ENCODE assay signal across 18 cellular contexts in the genomic region with DNA sequence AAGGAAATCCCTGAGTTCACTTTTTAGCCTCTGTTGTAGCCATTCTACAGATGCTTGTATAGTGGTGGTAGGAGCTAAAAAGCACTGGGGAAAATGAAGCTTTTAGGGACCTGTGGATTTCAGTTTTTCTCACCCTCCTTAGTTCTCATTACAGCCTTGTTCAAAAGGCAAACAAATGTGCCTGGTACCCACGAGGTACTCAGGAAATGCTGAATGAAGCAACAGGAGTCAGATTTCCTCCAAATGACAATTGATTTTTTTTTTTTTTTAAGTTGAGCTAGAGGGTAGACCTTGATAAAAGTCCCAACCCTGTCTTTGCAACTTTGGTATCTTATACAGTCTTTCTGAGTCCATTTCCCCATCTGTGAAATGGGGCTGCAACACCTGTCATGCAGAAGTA. TPM values are rescaled to one million over a fixed set of nuclear protein-coding genes. Genes with fewer than 3 reads are reported as not detected.
DNase-seq lines count a peak whose midpoint lies in the region; ATAC-seq, FAIRE-seq and TF ChIP-seq lines count a peak whose summit lies in the region.
"Had no signal": no experiment of that assay in that cellular context is flagged by ENCODE, and none has a peak within 500 bp of the region (broad histone marks: within the 10 kb centered on the region; RNA-seq: fewer than 3 reads in every experiment).

No MANE protein-coding gene starts in this region.

- H3K23ac ChIP-seq in IMR-90 (ENCODE audit: low read depth, low read length), result no peak overlapping the region

- FAIRE-seq in RCC 7860 (lab: Jason Lieb, UNC), result no peak
- FAIRE-seq: GM12892, GM18507 had no signal

- no peak overlapping the region for H2AK9ac ChIP-seq in IMR-90 (replicated peaks; ENCODE audit: low read depth, low read length, poor library complexity)

- H2BK5ac ChIP-seq in IMR-90 (ENCODE audit: low read depth, low read length, poor library complexity, severe bottlenecking), result no peak overlapping the region

- no peak overlapping the region for H4K91ac ChIP-seq in IMR-90 (ENCODE audit: insufficient read depth, low read depth, low read length)

- H3K9me3 ChIP-seq in IMR-90 (ENCODE audit: control insufficient read depth, insufficient read depth, low read length) (no peaks in the 10 kb centered on the region), thoracic aorta (no peaks in the 10 kb centered on the region)

- no peaks in the 10 kb centered on the region for H4K20me1 ChIP-seq in IMR-90 (ENCODE audit: insufficient read depth, low read length)

- H3K56ac ChIP-seq in IMR-90 (ENCODE audit: extremely low read depth, insufficient read depth, low read length), result no peak overlapping the region

- CTCF ChIA-PET in IMR-90 (lab: Yijun Ruan, JAX), result interaction anchor here (1.0 kb wide), 1 partner anchor 136 kb away, joined by 3 read pairs; no protein-coding TSS in a partner anchor

- H4K8ac ChIP-seq in IMR-90 (ENCODE audit: low read depth in 2 of 2, low read length in 2 of 2), result no peak overlapping the region

- H3K4me2 ChIP-seq in IMR-90 (ENCODE audit: low read depth, low read length), result no peak overlapping the region
- H3K4me2 ChIP-seq: GM23338, PC-9 had no signal

- H3K4me1 ChIP-seq in IMR-90 (ENCODE audit: control insufficient read depth, insufficient read depth, low read length) (peaks cover 8% of the 10 kb centered on the region), thoracic aorta (ENCODE audit: control insufficient read depth in 1 of 2, low read depth in 2 of 2) (peaks cover 14 to 24% of the 10 kb centered on the region in 2 donors)

- intact Hi-C loops in IMR-90 (cut with micrococcal nuclease), result no loop called here

- no TSS peak for BruUV-seq in IMR-90 (replicated peaks; lab: Mats Ljungman, UMichigan)

- H3K36me3 ChIP-seq in IMR-90 (ENCODE audit: control insufficient read depth, insufficient read depth, low read length) (peaks cover 4% of the 10 kb centered on the region; the same call in 1 of the 2 replicates), thoracic aorta (peaks cover 8% of the 10 kb centered on the region)

- no peak overlapping the region for H3K27ac ChIP-seq in IMR-90 (ENCODE audit: insufficient read depth, low read length)
- H3K27ac ChIP-seq in thoracic aorta, result peak overlapping the region; percentile 53 to 80
- H3K27ac ChIP-seq: C4-2B, PC-9 had no signal

- dilution Hi-C loops in IMR-90 (cut with HindIII; ENCODE audit: low sequenced_read_pairs, unreplicated experiment), result no loop called here

- no peak overlapping the region for H3K18ac ChIP-seq in IMR-90 (ENCODE audit: low read depth, low read length)

- H2BK20ac ChIP-seq in IMR-90 (ENCODE audit: low read depth, low read length), result no peak overlapping the region

- H3K4ac ChIP-seq in IMR-90 (ENCODE audit: low read depth, low read length), result 0 out of 2 replicates have a peak overlapping the region, but pooled peaks have one; percentile 1

- no peak overlapping the region for H2AK5ac ChIP-seq in IMR-90 (ENCODE audit: low read depth, low read length)

- H2BK15ac ChIP-seq in IMR-90 (ENCODE audit: low read depth, low read length), result no peak overlapping the region

- TF ChIP-seq POLR2A in IMR-90 (IDR thresholded peaks at IDR 0.05; ENCODE audit: low read depth, low read length), result no peak

- POLR2A ChIA-PET in IMR-90 (lab: Charles Lee; ENCODE audit: unreplicated experiment), result no interaction called here

- TF ChIP-seq CTCF in IMR-90 (conservative IDR thresholded peaks at IDR 0.05; ENCODE audit: low read depth, low read length) (no peak), thoracic aorta (IDR thresholded peaks at IDR 0.05) (no peak)

- DNase-seq in IMR-90 (no peak), NCI-H69 (lab: John Stamatoyannopoulos, UW) (peak; percentile 52), iris pigment epithelial cell (ENCODE audit: low read depth) (peak; percentile 29), thoracic aorta (ENCODE audit: low spot score) (no peak), RCC 7860 (ENCODE audit: low spot score) (no peak)
- DNase-seq: DMS79, Karpas-422, NCI-H1048, NCI-H1436, NCI-H2081, NCI-H510A, PC-9 had no signal

- in situ Hi-C loops in IMR-90 (cut with MboI; ENCODE audit: low sequenced_read_pairs), result no loop called here

- no peak overlapping the region for H3K9ac ChIP-seq in IMR-90 (ENCODE audit: low read depth, low read length)

- H3K14ac ChIP-seq in IMR-90 (replicated peaks; ENCODE audit: low read depth, low read length), result peak overlapping the region; percentile 58; the same call in 1 of the 2 replicates

- H2AFZ ChIP-seq in IMR-90 (replicated peaks; ENCODE audit: low read length, poor library complexity), result no peak overlapping the region
- H2AFZ ChIP-seq: GM23338, PC-9 had no signal

- no peaks in the 10 kb centered on the region; the same call in 1 of the 2 replicates for H3K9me1 ChIP-seq in IMR-90 (ENCODE audit: insufficient read depth, low read length)

- no peak overlapping the region for H2BK120ac ChIP-seq in IMR-90 (ENCODE audit: low read depth, low read length)

- no peak overlapping the region for H4K5ac ChIP-seq in IMR-90 (ENCODE audit: low read depth, low read length)

- no peaks in the 10 kb centered on the region for H3K79me1 ChIP-seq in IMR-90 (ENCODE audit: low read depth in 1 of 2, low read length in 2 of 2)

- no peak for ATAC-seq in IMR-90 (ENCODE audit: low read depth)
- ATAC-seq in thoracic aorta (ENCODE audit: insufficient number of reproducible peaks, low FRiP score, low read depth), result no peak
- no peak for ATAC-seq in HG02981 (IDR thresholded peaks at IDR 0.05; ENCODE audit: unreplicated experiment)
- ATAC-seq in HG03045 (IDR thresholded peaks at IDR 0.05; ENCODE audit: unreplicated experiment), result no peak

- no peak for TF ChIP-seq RAD21 in IMR-90 (IDR thresholded peaks at IDR 0.05; ENCODE audit: low read length)

- WGBS in IMR-90 (ENCODE audit: extremely low coverage in 2 of 2, insufficient read length in 1 of 2), 2 experiments, result no CpG with 5 or more reads among the region's 1 CpG

- H3K27me3 ChIP-seq in IMR-90 (ENCODE audit: control insufficient read depth, insufficient read depth, low read length) (no peaks in the 10 kb centered on the region), thoracic aorta (replicated peaks; ENCODE audit: insufficient read depth) (no peaks in the 10 kb centered on the region)

- H3K4me3 ChIP-seq in IMR-90 (ENCODE audit: insufficient read depth, low read depth, low read length) (no peak overlapping the region), thoracic aorta (no peak overlapping the region)
- H3K4me3 ChIP-seq: GM23338, PC-9 had no signal

TF ChIP-seq in IMR-90, 13 proteins besides CTCF, POLR2A, EP300 and RAD21:
- TF ChIP-seq, protein P1, sequence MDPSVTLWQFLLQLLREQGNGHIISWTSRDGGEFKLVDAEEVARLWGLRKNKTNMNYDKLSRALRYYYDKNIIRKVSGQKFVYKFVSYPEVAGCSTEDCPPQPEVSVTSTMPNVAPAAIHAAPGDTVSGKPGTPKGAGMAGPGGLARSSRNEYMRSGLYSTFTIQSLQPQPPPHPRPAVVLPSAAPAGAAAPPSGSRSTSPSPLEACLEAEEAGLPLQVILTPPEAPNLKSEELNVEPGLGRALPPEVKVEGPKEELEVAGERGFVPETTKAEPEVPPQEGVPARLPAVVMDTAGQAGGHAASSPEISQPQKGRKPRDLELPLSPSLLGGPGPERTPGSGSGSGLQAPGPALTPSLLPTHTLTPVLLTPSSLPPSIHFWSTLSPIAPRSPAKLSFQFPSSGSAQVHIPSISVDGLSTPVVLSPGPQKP (IDR thresholded peaks at IDR 0.05; ENCODE audit: borderline replicate concordance, low read depth, low read length), result no peak
- TF ChIP-seq RFX5 (IDR thresholded peaks at IDR 0.05; ENCODE audit: low read depth, low read length) (no peak), MAFK (IDR thresholded peaks at IDR 0.05; ENCODE audit: low read depth, low read length) (no peak), RCOR1 (IDR thresholded peaks at IDR 0.05; ENCODE audit: insufficient replicate concordance, low read length) (no peak), NFE2L2 (IDR thresholded peaks at IDR 0.05; ENCODE audit: low read depth, low read length) (no peak), CEBPB (IDR thresholded peaks at IDR 0.05; ENCODE audit: low read depth, low read length) (no peak)
- TF ChIP-seq, protein P2, sequence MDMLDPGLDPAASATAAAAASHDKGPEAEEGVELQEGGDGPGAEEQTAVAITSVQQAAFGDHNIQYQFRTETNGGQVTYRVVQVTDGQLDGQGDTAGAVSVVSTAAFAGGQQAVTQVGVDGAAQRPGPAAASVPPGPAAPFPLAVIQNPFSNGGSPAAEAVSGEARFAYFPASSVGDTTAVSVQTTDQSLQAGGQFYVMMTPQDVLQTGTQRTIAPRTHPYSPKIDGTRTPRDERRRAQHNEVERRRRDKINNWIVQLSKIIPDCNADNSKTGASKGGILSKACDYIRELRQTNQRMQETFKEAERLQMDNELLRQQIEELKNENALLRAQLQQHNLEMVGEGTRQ (IDR thresholded peaks at IDR 0.05; ENCODE audit: low read depth, low read length), result no peak

RNA-seq across cellular contexts. Expression of a gene that starts 21.3 kb away (rescaled TPM):
- 0.18 and 0.28 TPM in 2 replicates for total RNA-seq in IMR-90 (2012; rRNA removed)
- polyA plus RNA-seq in IMR-90 (2012; rRNA removed), result 0.19 and 0.38 TPM in 2 replicates
- 0.16 and 0.26 TPM in 2 replicates for polyA plus RNA-seq in IMR-90 (2012; cell fraction: cytosol; rRNA removed)
- polyA plus RNA-seq in IMR-90 (2012; cell fraction: nucleus; rRNA removed; ENCODE audit: low replicate concordance), result 0.10 and 0.66 TPM in 2 replicates
- 10 to 100 TPM; 44.0 to 77.6 TPM for total RNA-seq in thoracic aorta

Comparison
In these comparisons a context has a peak if more than half of its experiments do, and no peak if none do; other contexts are left out.
1. DNase-seq: peak in NCI-H69 (single experiment) and iris pigment epithelial cell (single experiment); none in IMR-90 (single experiment), thoracic aorta (single experiment) and RCC 7860 (single experiment).
2. RNA of a gene that starts 21.3 kb away (total RNA-seq): 44.0 to 77.6 TPM in thoracic aorta; 0.18 to 0.28 TPM in IMR-90; every median in the first group is over 10 times any median in the second.